Comparison of ENCODE assay signal across 14 cellular contexts in the genomic region with DNA sequence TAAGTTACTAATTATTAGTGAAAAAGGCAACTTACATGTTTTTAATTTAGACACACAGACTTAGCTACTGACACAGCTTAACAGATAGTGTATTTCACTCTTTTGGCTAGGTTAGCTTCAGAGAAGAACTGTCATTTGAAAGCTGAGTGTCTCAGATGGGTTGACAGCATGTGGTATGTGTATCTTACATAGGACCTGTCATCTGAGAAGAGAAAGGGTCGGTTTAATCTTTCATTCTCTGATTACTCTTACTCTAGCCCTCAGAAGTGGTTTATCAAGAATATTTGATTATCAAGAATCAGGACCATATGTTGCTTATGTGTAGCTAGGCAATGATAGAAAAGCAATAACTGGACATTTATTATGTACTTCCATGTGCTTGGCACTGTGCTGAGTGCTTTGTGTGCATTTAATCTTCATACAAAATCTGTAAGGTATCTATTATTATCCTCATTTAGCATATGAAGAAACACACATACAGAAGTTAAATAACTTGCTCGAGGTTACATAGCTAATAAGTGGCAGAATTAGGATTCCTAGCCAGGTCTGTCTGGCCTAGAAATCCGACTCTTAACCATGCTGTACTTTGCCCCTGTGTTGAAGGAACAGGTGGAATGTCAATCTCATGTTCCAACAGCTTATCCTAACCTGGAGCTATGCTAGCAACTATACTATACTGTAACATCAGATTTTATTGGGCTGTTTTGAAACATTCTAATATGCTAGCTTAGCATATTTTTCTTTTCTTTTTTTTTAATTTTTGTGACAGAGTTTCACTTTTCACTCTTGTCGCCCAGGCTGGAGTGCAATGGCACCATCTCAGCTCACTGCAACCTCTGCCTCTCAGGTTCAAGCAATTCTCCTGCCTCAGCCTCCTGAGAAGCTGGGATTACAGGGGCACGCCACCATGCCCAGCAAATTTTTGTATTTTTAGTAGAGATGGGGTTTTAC. TPM values are rescaled to one million over a fixed set of nuclear protein-coding genes. Genes with fewer than 3 reads are reported as not detected.
DNase-seq lines count a peak whose midpoint lies in the region; ATAC-seq, FAIRE-seq and TF ChIP-seq lines count a peak whose summit lies in the region.
"Had no signal": no experiment of that assay in that cellular context is flagged by ENCODE, and none has a peak within 500 bp of the region (broad histone marks: within the 10 kb centered on the region; RNA-seq: fewer than 3 reads in every experiment).

No MANE protein-coding gene starts in this region.

- H3K27me3 ChIP-seq in ACC112 (ENCODE audit: insufficient read depth, low read length): no peaks in the 10 kb centered on the region
- no peaks in the 10 kb centered on the region for H3K27me3 ChIP-seq in colonic mucosa
- H3K27me3 ChIP-seq in muscle layer of duodenum (ENCODE audit: low read depth, low read length): no peaks in the 10 kb centered on the region
- H3K27me3 ChIP-seq: SJCRH30, spleen had no signal

- H3K36me3 ChIP-seq in ACC112 (ENCODE audit: insufficient read depth, low read length): peaks cover 21% of the 10 kb centered on the region
- H3K36me3 ChIP-seq in colonic mucosa: peaks cover 14% of the 10 kb centered on the region
- H3K36me3 ChIP-seq in muscle layer of duodenum (ENCODE audit: control insufficient read depth in 1 of 2, insufficient read depth in 2 of 2, low read length in 2 of 2): peaks cover 37 to 38% of the 10 kb centered on the region in 2 donors
- H3K36me3 ChIP-seq: SJCRH30 had no signal

- H3K4me3 ChIP-seq in ACC112 (ENCODE audit: low read depth, low read length): no peak overlapping the region
- no peak overlapping the region for H3K4me3 ChIP-seq in colonic mucosa
- no peak overlapping the region for H3K4me3 ChIP-seq in muscle layer of duodenum (ENCODE audit: low read depth in 1 of 2, low read length in 2 of 2)
- H3K4me3 ChIP-seq: SJCRH30, spleen had no signal

- no peak overlapping the region for H2AFZ ChIP-seq in ACC112 (ENCODE audit: low read length, unreplicated experiment)

- TF ChIP-seq CTCF in colonic mucosa (IDR thresholded peaks at IDR 0.05): no peak

- H3K4me1 ChIP-seq in ACC112 (ENCODE audit: control insufficient read depth, insufficient read depth, low read length, unreplicated experiment) (peaks cover 12% of the 10 kb centered on the region), colonic mucosa (peaks cover 4% of the 10 kb centered on the region), muscle layer of duodenum (ENCODE audit: control insufficient read depth in 1 of 2, insufficient read depth in 2 of 2, low read length in 2 of 2) (peaks cover 5% of the 10 kb centered on the region in 2 donors)
- H3K4me1 ChIP-seq: SJCRH30 had no signal

- intact Hi-C loops in colonic mucosa (cut with DNase I): no loop called here

- no peak for FAIRE-seq in GM12892 (lab: Jason Lieb, UNC)

- TF ChIP-seq POLR2A in GM12892 (IDR thresholded peaks at IDR 0.05; ENCODE audit: low read depth, low read length): peak; percentile 14; the same call in 1 of the 2 replicates

- H3K9me3 ChIP-seq in colonic mucosa (no peaks in the 10 kb centered on the region), muscle layer of duodenum (ENCODE audit: control insufficient read depth in 1 of 2, low read length in 2 of 2) (no peaks in the 10 kb centered on the region)
- H3K9me3 ChIP-seq: SJCRH30, spleen had no signal

- H3K79me2 ChIP-seq in ACC112 (ENCODE audit: control insufficient read depth, insufficient read depth, low read length, unreplicated experiment): no peaks in the 10 kb centered on the region

- ATAC-seq in HG03025 (IDR thresholded peaks at IDR 0.05; ENCODE audit: low FRiP score, unreplicated experiment): no peak
- ATAC-seq in HG03045 (IDR thresholded peaks at IDR 0.05; ENCODE audit: unreplicated experiment): no peak
- ATAC-seq: activated naive CD8-positive, alpha-beta T cell treated with anti-CD3 and anti-CD28 coated beads, Interleukin-2, amount 50 U/mL, for 24 hours; PC-3 had no signal

- H3K27ac ChIP-seq in ACC112 (ENCODE audit: low read depth, low read length): 0 out of 2 replicates have a peak overlapping the region, but pooled peaks have one; percentile 1
- peak overlapping the region; percentile 5 for H3K27ac ChIP-seq in colonic mucosa
- H3K27ac ChIP-seq in muscle layer of duodenum (ENCODE audit: low read length): peak overlapping the region; percentile 35
- H3K27ac ChIP-seq: SJCRH30 had no signal

- no peak for DNase-seq in GM12892 (ENCODE audit: insufficient read length)
- no peak for DNase-seq in colonic mucosa
- DNase-seq in stimulated activated CD4-positive, alpha-beta T cell treated with anti-CD3 and anti-CD28 coated beads, Interleukin-4, amount 100 ng/mL, for 4 hours: no peak
- DNase-seq: activated CD4-positive, CD25-positive, alpha-beta regulatory T cell; activated naive CD8-positive, alpha-beta T cell treated with anti-CD3 and anti-CD28 coated beads, Interleukin-2, amount 50 U/mL, for 24 hours; NCI-H1105 treated with DMSO at 0.1 percent for 48 hours; PC-3; SJCRH30; spleen had no signal

- no peak overlapping the region for H3K9ac ChIP-seq in colonic mucosa (ENCODE audit: low read depth in 2 of 2, low read length in 2 of 2)

RNA-seq across cellular contexts. Expression of gene CFLAR, which starts 28.4 kb away (rescaled TPM):
- polyA plus RNA-seq in GM12892 (2012; ENCODE audit: missing spikeins): 246 TPM
- 100 to 1,000 TPM in 1 of 2 donors, 10 to 100 TPM in 1; 90.1 to 126 TPM for total RNA-seq in colonic mucosa

RNA-seq across cellular contexts. Expression of gene CASP10, which starts 38.6 kb away (rescaled TPM):
- polyA plus RNA-seq in GM12892 (2012; ENCODE audit: missing spikeins): 7.7 TPM
- 10 to 100 TPM; 28.0 to 52.3 TPM for total RNA-seq in colonic mucosa
- total RNA-seq: neural crest cell had no signal
